Comparison of ENCODE assay signal across 12 cellular contexts in genomic region chr17:80498242-80498919, GRCh38. TPM values are rescaled to one million over a fixed set of nuclear protein-coding genes. Genes with fewer than 3 reads are reported as not detected.
DNase-seq lines count a peak whose midpoint lies in the region; ATAC-seq and TF ChIP-seq lines count a peak whose summit lies in the region.
"Had no signal": no experiment of that assay in that cellular context is flagged by ENCODE, and none has a peak within 500 bp of the region (broad histone marks: within the 10 kb centered on the region; RNA-seq: fewer than 3 reads in every experiment).

No MANE protein-coding gene starts in this region.

- peak overlapping the region; percentile 81 for H3K4me2 ChIP-seq in OCI-LY1 (ENCODE audit: low read length)

- H3K4me3 Mint-ChIP-seq in CD8-positive, alpha-beta memory T cell, result no peak overlapping the region
- H3K4me3 Mint-ChIP-seq: CD4-positive, alpha-beta T cell; central memory CD8-positive, alpha-beta T cell had no signal

- peak overlapping the region; percentile 76 for H3K9ac ChIP-seq in OCI-LY1 (ENCODE audit: low read length)

- no peaks in the 10 kb centered on the region for H4K20me1 ChIP-seq in OCI-LY1 (ENCODE audit: insufficient read depth, low read length)

- no peaks in the 10 kb centered on the region for H3K79me2 ChIP-seq in OCI-LY1 (ENCODE audit: insufficient read depth, low read length)

- no peaks in the 10 kb centered on the region for H3K9me3 Mint-ChIP-seq in CD8-positive, alpha-beta memory T cell
- H3K9me3 Mint-ChIP-seq: CD4-positive, alpha-beta T cell; central memory CD8-positive, alpha-beta T cell had no signal

- H3K36me3 Mint-ChIP-seq in CD8-positive, alpha-beta memory T cell, result no peaks in the 10 kb centered on the region

- H3K4me1 ChIP-seq in OCI-LY1 (ENCODE audit: insufficient read depth, low read length, severe bottlenecking) (peaks cover 45% of the 10 kb centered on the region), neuron (ENCODE audit: insufficient read depth, low read length) (peaks cover 22% of the 10 kb centered on the region)
- no peaks in the 10 kb centered on the region for H3K4me1 ChIP-seq in CD8-positive, alpha-beta memory T cell (ENCODE audit: insufficient read depth, low read length)

- no peak overlapping the region for H3K27ac Mint-ChIP-seq in CD8-positive, alpha-beta memory T cell
- H3K27ac Mint-ChIP-seq: CD4-positive, alpha-beta T cell had no signal

- H3K27me3 ChIP-seq in OCI-LY1 (ENCODE audit: insufficient read depth, low read length) (no peaks in the 10 kb centered on the region; the same call in 1 of the 2 replicates), neuron (ENCODE audit: insufficient read depth, low read length) (no peaks in the 10 kb centered on the region)
- H3K27me3 ChIP-seq in CD8-positive, alpha-beta memory T cell (ENCODE audit: insufficient read depth, low read length, poor library complexity, severe bottlenecking), result no peaks in the 10 kb centered on the region

- H3K27ac ChIP-seq in OCI-LY1 (ENCODE audit: low read depth, low read length, poor library complexity, severe bottlenecking), result peak overlapping the region; percentile 89
- no peak overlapping the region for H3K27ac ChIP-seq in CD8-positive, alpha-beta memory T cell (ENCODE audit: low read depth, low read length)

- H3K36me3 ChIP-seq in OCI-LY1 (ENCODE audit: insufficient read depth, low read length), result no peaks in the 10 kb centered on the region
- no peaks in the 10 kb centered on the region for H3K36me3 ChIP-seq in neuron (ENCODE audit: insufficient read depth, low read length)
- no peaks in the 10 kb centered on the region for H3K36me3 ChIP-seq in CD8-positive, alpha-beta memory T cell (ENCODE audit: insufficient read depth, low read length)

- H3K9me3 ChIP-seq in OCI-LY1 (ENCODE audit: low read length), result peaks cover 4% of the 10 kb centered on the region; the same call in 1 of the 2 replicates
- no peaks in the 10 kb centered on the region for H3K9me3 ChIP-seq in neuron (ENCODE audit: low read length)
- H3K9me3 ChIP-seq in CD8-positive, alpha-beta memory T cell (ENCODE audit: low read length), result no peaks in the 10 kb centered on the region

- no peak for TF ChIP-seq CTCF in AG10803 (conservative IDR thresholded peaks at IDR 0.05; ENCODE audit: low read length)
- TF ChIP-seq CTCF in OCI-LY1 (IDR thresholded peaks at IDR 0.05; ENCODE audit: low read length), result no peak

- 0 out of 2 replicates have a peak, but pooled peaks cover 9% of the 10 kb centered on the region for H3F3A ChIP-seq in OCI-LY1 (ENCODE audit: insufficient read depth, low read length)

- H2AFZ ChIP-seq in OCI-LY1 (ENCODE audit: low read length) (no peak overlapping the region), neuron (ENCODE audit: low read depth, low read length) (peak overlapping the region; percentile 19)

- CTCF ChIA-PET in CD8-positive, alpha-beta memory T cell (lab: Charles Lee), result no interaction called here

- H3K27me3 Mint-ChIP-seq in CD8-positive, alpha-beta memory T cell, result peaks cover 14 to 51% of the 10 kb centered on the region in 2 donors

- peaks cover 4 to 10% (median 7%) of the 10 kb centered on the region in 3 donors for H3K4me1 Mint-ChIP-seq in CD8-positive, alpha-beta memory T cell
- H3K4me1 Mint-ChIP-seq: central memory CD8-positive, alpha-beta T cell had no signal

- ATAC-seq in HG03439 (IDR thresholded peaks at IDR 0.05; ENCODE audit: unreplicated experiment), result no peak

- no peaks in the 10 kb centered on the region for H3K9me2 ChIP-seq in OCI-LY1 (ENCODE audit: low read depth, low read length)

- DNase-seq in AG10803 (ENCODE audit: low read depth) (peak; percentile 80), fibroblast of gingiva (ENCODE audit: low read depth) (peak; percentile 63)
- DNase-seq in CD8-positive, alpha-beta memory T cell, result no peak
- DNase-seq in stimulated activated CD4-positive, alpha-beta T cell treated with anti-CD3 and anti-CD28 coated beads, Interleukin-2, amount 100 ng/mL, for 48 hours, result no peak
- no peak for DNase-seq in stimulated activated CD4-positive, alpha-beta T cell treated with anti-CD3 and anti-CD28 coated beads, Interleukin-4, amount 100 ng/mL, for 4 hours
- DNase-seq: CD4-positive, alpha-beta T cell; NCI-H1436; occipital lobe had no signal

- POLR2A ChIA-PET in CD8-positive, alpha-beta memory T cell (lab: Charles Lee), result no interaction called here

- H3K4me3 ChIP-seq in AG10803 (ENCODE audit: low read length) (peak overlapping the region; percentile 9), OCI-LY1 (ENCODE audit: low read depth, low read length, poor library complexity, severe bottlenecking) (peak overlapping the region; percentile 56), neuron (ENCODE audit: low read length) (peak overlapping the region; percentile 40)
- no peak overlapping the region for H3K4me3 ChIP-seq in CD8-positive, alpha-beta memory T cell (ENCODE audit: low read length)

RNA-seq across cellular contexts. Expression of gene NPTX1, which starts 22.0 kb away (rescaled TPM):
- 1 to 10 TPM in 1 of 2 experiments, under 1 TPM in 1; 0.93 to 1.2 TPM for total RNA-seq in CD8-positive, alpha-beta memory T cell
- polyA plus RNA-seq in CD8-positive, alpha-beta memory T cell, result not detected

RNA-seq across cellular contexts. Expression of gene RPTOR, which starts 46.3 kb away (rescaled TPM):
- 10 to 100 TPM; 63.9 to 69.4 TPM for total RNA-seq in CD8-positive, alpha-beta memory T cell
- polyA plus RNA-seq in CD8-positive, alpha-beta memory T cell, result 7.9 TPM

Comparison
In these comparisons a context has a peak if more than half of its experiments do, and no peak if none do; other contexts are left out.
1. DNase-seq: peak in AG10803 (single experiment) and fibroblast of gingiva (single experiment); none in CD8-positive, alpha-beta memory T cell (0 of 5), stimulated activated CD4-positive, alpha-beta T cell treated with anti-CD3 and anti-CD28 coated beads, Interleukin-2, amount 100 ng/mL, for 48 hours (0 of 2) and stimulated activated CD4-positive, alpha-beta T cell treated with anti-CD3 and anti-CD28 coated beads, Interleukin-4, amount 100 ng/mL, for 4 hours (0 of 2).